ENCODE assay signal across 8 cellular contexts in the genomic region with DNA sequence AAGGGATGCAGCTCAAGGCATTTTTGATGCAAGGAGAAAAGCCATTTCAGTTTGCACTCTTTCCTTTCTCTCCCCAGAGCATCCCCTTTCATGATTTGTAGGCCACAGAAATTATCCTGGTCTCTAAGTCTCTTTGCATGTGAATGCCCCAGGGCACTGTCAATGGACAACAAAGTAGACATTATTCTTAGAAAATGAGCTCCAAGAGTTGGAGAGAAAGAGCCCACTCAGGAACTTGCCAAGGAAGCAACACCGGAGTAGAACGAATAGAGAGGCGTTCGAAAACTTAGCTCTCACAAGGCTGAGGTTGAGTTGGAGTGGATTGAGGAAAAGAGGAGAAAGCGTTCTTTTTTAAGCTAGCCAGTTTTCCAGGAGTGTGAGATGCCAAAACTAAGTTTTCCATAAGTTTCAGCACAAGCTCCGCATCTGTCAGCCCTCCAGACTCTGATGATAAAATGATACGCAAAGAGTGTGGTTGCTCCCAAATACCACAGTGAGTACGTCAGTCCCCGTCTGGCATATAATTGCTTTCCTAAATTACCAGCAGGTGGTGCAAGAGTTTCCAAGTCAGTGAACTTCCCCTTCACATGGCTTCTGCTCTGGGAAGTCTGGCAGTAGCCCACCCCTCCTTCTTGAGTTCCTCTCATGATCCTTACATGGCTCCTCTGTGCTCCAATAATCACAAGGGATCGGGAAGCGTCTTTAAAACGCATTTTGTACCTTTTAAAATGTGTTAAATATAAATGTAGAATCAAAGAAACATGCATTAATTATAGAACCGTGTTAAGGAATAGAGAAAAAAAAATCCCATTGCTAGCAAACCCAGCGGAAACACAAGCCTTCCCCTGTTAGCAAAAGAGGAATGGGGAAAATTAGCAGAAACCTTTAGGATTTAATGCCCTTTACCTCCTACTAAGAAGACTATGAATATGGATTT.
DNase-seq lines count a peak whose midpoint lies in the region; ATAC-seq, FAIRE-seq and TF ChIP-seq lines count a peak whose summit lies in the region.

No MANE protein-coding gene starts in this region.

- WGBS in pancreas, 2 donors, result 34 to 39% methylated on average over 14 of the region's 14 CpGs

- H3K27ac ChIP-seq in VCaP (no peak overlapping the region), pancreas (no peak overlapping the region)

- H3K27ac Mint-ChIP-seq in glutamatergic neuron (ENCODE audit: unreplicated experiment), result no peak overlapping the region

- H3K4me3 ChIP-seq in pancreas, result no peak overlapping the region

- ATAC-seq in HG02798 (IDR thresholded peaks at IDR 0.05; ENCODE audit: poor library complexity, unreplicated experiment) (peak; percentile 76), pancreas (peak; percentile 86 to 97 (median 95))

- no peaks in the 10 kb centered on the region for H3K9me3 Mint-ChIP-seq in glutamatergic neuron (ENCODE audit: unreplicated experiment)

- no peaks in the 10 kb centered on the region for H3K4me1 ChIP-seq in pancreas

- H3K36me3 Mint-ChIP-seq in glutamatergic neuron (ENCODE audit: unreplicated experiment), result no peaks in the 10 kb centered on the region

- peak; percentile 47 for TF ChIP-seq CTCF in GM10248 (IDR thresholded peaks at IDR 0.05; ENCODE audit: control extremely low read depth, extremely low read depth, low read depth, missing control alignments)
- TF ChIP-seq CTCF in VCaP (conservative IDR thresholded peaks at IDR 0.05), result peak; percentile 82
- peak; percentile 71 for TF ChIP-seq CTCF in glutamatergic neuron (IDR thresholded peaks at IDR 0.05; ENCODE audit: partially characterized antibody, unreplicated experiment)
- peak; percentile 21 to 53 (median 38) for TF ChIP-seq CTCF in pancreas (IDR thresholded peaks at IDR 0.05)

- H3K27me3 ChIP-seq in pancreas, result no peaks in the 10 kb centered on the region

- H3K36me3 ChIP-seq in pancreas, result no peaks in the 10 kb centered on the region

- H3K4me3 Mint-ChIP-seq in glutamatergic neuron (ENCODE audit: unreplicated experiment), result no peak overlapping the region

- FAIRE-seq in pancreas (lab: Jason Lieb, UNC), result no peak

- DNase-seq in A172 (ENCODE audit: low spot score), result peak; percentile 75
- peak; percentile 9 for DNase-seq in GM10248 (ENCODE audit: extremely low spot score)
- DNase-seq in NCI-H187 treated with DMSO at 0.1 percent for 48 hours (lab: John Stamatoyannopoulos, UW), result peak; percentile 49
- DNase-seq in glutamatergic neuron, result no peak
- DNase-seq in pancreas, result peak in 4 of 6 donors; percentile 19 to 57 (median 40)
- DNase-seq in NCI-H2196 (lab: John Stamatoyannopoulos, UW; ENCODE audit: unreplicated experiment), result no peak

- intact Hi-C loops in pancreas (cut with DNase I), result no loop called here

- no peaks in the 10 kb centered on the region for H3K27me3 Mint-ChIP-seq in glutamatergic neuron (ENCODE audit: unreplicated experiment)

- CTCF ChIA-PET in GM10248 (lab: Yijun Ruan, JAX), result interaction anchor here (0.7 to 2.6 kb wide), 13 partner anchors 9 to 1696 kb away, joined by 3 to 12 read pairs (median 3); no protein-coding TSS in a partner anchor

- no peaks in the 10 kb centered on the region for H3K4me1 Mint-ChIP-seq in glutamatergic neuron (ENCODE audit: low read depth, unreplicated experiment)

- POLR2A ChIA-PET in GM10248 (lab: Yijun Ruan, JAX), result no interaction called here

- no peaks in the 10 kb centered on the region for H3K9me3 ChIP-seq in pancreas

Comparison
In these comparisons a context has a peak if more than half of its experiments do, and no peak if none do; other contexts are left out.
1. DNase-seq: peak in A172 (single experiment), GM10248 (single experiment), NCI-H187 treated with DMSO at 0.1 percent for 48 hours (single experiment) and pancreas (4 of 6); none in glutamatergic neuron (single experiment) and NCI-H2196 (single experiment).
2. Peak in every context shown above with its lines, with median percentiles within 50 percentile points of each other: CTCF ChIP-seq.